11 cellular contexts compared by ENCODE assay signal in the genomic region with DNA sequence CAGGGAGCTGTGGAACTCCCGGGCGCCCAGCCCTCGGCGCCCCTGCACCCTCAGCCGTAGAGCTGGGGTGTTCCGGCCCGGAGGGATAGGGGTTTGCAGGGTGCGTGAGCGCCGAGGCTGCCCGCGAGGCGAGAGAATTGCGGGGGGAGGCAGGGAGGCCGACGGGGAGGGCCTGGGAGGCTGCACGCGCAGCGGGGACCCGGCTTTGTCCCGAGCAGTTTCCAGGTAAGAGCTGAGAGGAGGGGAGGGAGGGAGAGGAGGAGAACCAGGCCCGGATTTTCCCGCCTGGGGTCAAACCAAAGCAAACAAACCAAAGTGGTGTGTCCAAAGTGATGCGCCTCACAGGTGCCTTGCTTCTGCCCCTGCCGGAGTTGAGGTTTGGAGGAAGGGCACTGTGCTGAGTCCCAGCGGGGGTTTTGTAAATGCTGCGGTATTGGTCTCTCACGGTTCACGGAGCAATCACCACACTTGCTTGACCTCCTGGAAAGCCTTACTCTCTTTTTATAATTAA.
A peak's percentile ranks its signal among the peaks of the same experiment; 100 is the strongest.
DNase-seq lines count a peak whose midpoint lies in the region; ATAC-seq and TF ChIP-seq lines count a peak whose summit lies in the region.
"Had no signal": no experiment of that assay in that cellular context is flagged by ENCODE, and none has a peak within 500 bp of the region (broad histone marks: within the 10 kb centered on the region; RNA-seq: fewer than 3 reads in every experiment).

No MANE protein-coding gene starts in this region.

- H3K9me3 ChIP-seq in colonic mucosa, result no peaks in the 10 kb centered on the region
- H3K9me3 ChIP-seq in skeletal muscle satellite cell (replicated peaks; ENCODE audit: low read length), result no peaks in the 10 kb centered on the region

- no peak for ATAC-seq in GM21447 (IDR thresholded peaks at IDR 0.05; ENCODE audit: unreplicated experiment)
- ATAC-seq: activated CD8-positive, alpha-beta T cell treated with anti-CD3 and anti-CD28 coated beads, Interleukin-2, amount 10 ng/mL, durations not matched to agents 7 days and 5 days had no signal

- DNase-seq in HK-2 (ENCODE audit: unreplicated experiment) (peak; percentile 31), colonic mucosa (no peak), kidney epithelial cell (ENCODE audit: low read depth) (no peak), SKM-1 treated with dmso at 0.1 percent for 144 hours (lab: John Stamatoyannopoulos, UW; ENCODE audit: unreplicated experiment) (no peak)
- no peak for DNase-seq in stimulated activated naive CD4-positive, alpha-beta T cell treated with Interleukin-2 at 50 U/mL for 16 hours (lab: John Stamatoyannopoulos, UW)
- no peak for DNase-seq in activated CD4-positive, alpha-beta T cell treated with anti-CD3 and anti-CD28 coated beads, Interleukin-2, amount 50 U/mL, for 4 hours
- DNase-seq: activated CD8-positive, alpha-beta T cell treated with anti-CD3 and anti-CD28 coated beads, Interleukin-2, amount 10 ng/mL, durations not matched to agents 7 days and 5 days; DMS153; NCI-H2029 treated with DMSO at 0.1 percent for 48 hours had no signal

- no peaks in the 10 kb centered on the region for H3K27me3 ChIP-seq in colonic mucosa
- no peaks in the 10 kb centered on the region for H3K27me3 ChIP-seq in kidney epithelial cell (ENCODE audit: control insufficient read depth, insufficient read depth, low read length)
- no peaks in the 10 kb centered on the region for H3K27me3 ChIP-seq in skeletal muscle satellite cell (ENCODE audit: control insufficient read depth, insufficient read depth, low read length)

- H3K36me3 ChIP-seq in colonic mucosa (no peaks in the 10 kb centered on the region), kidney epithelial cell (ENCODE audit: control insufficient read depth, insufficient read depth, low read length) (no peaks in the 10 kb centered on the region), skeletal muscle satellite cell (ENCODE audit: insufficient read depth, low read length) (no peaks in the 10 kb centered on the region)

- intact Hi-C loops in colonic mucosa (cut with DNase I), result no loop called here

- H3K4me3 ChIP-seq in colonic mucosa, result peak overlapping the region; percentile 44
- peak overlapping the region; percentile 55 for H3K4me3 ChIP-seq in kidney epithelial cell (ENCODE audit: low read depth, low read length)
- H3K4me3 ChIP-seq in skeletal muscle satellite cell (ENCODE audit: low read length), result peak overlapping the region; percentile 75

- H3K27ac ChIP-seq in colonic mucosa, result no peak overlapping the region

- H3K4me1 ChIP-seq in colonic mucosa (peaks cover 5% of the 10 kb centered on the region), skeletal muscle satellite cell (ENCODE audit: control insufficient read depth, insufficient read depth, low read length) (peaks cover 41% of the 10 kb centered on the region)

- H3K4me2 ChIP-seq in skeletal muscle satellite cell (ENCODE audit: low read length), result peak overlapping the region; percentile 89

- TF ChIP-seq CTCF in colonic mucosa (IDR thresholded peaks at IDR 0.05), result no peak
- TF ChIP-seq CTCF in kidney epithelial cell (IDR thresholded peaks at IDR 0.05; ENCODE audit: insufficient read depth, low read length, poor library complexity, severe bottlenecking), result no peak

- H3K9ac ChIP-seq in colonic mucosa (ENCODE audit: low read depth in 2 of 2, low read length in 2 of 2), result no peak overlapping the region
- H3K9ac ChIP-seq in skeletal muscle satellite cell (ENCODE audit: low read depth, low read length), result no peak overlapping the region
